Comparison of ENCODE assay signal across 1 cellular context in genomic region chr12:110253176-110253575, GRCh38.
A peak's percentile ranks its signal among the peaks of the same experiment; 100 is the strongest.
TF ChIP-seq lines count a peak whose summit lies in the region.

No MANE protein-coding gene starts in this region.

TF ChIP-seq in K562, 482 proteins besides CTCF, POLR2A, EP300 and RAD21 (continued from another document):
- TF ChIP-seq ZNF184 (CRISPR knock-in tag; IDR thresholded peaks at IDR 0.05) = no peak
- no peak for TF ChIP-seq ETV6 (IDR thresholded peaks at IDR 0.05; ENCODE audit: borderline replicate concordance in 1 of 2, low read depth in 2 of 2, low read length in 1 of 2)
- TF ChIP-seq ETV6 (CRISPR knock-in tag; IDR thresholded peaks at IDR 0.05; ENCODE audit: borderline replicate concordance) = no peak
- TF ChIP-seq MAFG (tag; conservative IDR thresholded peaks at IDR 0.05) = peak; percentile 56; the same call in 1 of the 2 replicates
